In the genomic region with DNA sequence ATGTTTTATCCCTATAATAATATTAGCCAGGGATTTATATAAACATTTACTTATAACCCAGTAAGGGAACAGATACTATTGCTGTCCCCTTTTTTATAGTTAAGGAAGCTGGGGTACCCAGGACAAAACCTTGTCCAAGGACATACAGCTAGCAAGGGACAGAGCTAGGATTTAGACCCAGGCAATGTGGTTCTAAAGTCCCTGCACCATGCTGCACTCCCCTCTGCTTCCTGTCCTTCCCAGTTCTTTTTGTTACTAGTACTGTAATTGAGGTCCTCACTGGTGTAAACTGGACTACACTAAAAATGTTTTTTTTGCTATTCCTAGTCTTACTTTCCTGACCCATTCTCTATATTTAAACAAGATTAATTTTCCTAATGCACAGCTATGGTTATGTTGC, we compare ENCODE assay signal across 1 cellular context.
TF ChIP-seq lines count a peak whose summit lies in the region.

No MANE protein-coding gene starts in this region.

TF ChIP-seq in SK-N-SH, 30 proteins besides CTCF, POLR2A, EP300 and RAD21 (continued from another document):
- TF ChIP-seq, protein P1, sequence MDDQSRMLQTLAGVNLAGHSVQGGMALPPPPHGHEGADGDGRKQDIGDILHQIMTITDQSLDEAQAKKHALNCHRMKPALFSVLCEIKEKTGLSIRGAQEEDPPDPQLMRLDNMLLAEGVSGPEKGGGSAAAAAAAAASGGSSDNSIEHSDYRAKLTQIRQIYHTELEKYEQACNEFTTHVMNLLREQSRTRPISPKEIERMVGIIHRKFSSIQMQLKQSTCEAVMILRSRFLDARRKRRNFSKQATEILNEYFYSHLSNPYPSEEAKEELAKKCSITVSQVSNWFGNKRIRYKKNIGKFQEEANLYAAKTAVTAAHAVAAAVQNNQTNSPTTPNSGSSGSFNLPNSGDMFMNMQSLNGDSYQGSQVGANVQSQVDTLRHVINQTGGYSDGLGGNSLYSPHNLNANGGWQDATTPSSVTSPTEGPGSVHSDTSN (IDR thresholded peaks at IDR 0.05) = no peak
- no peak for TF ChIP-seq GATA2 (CRISPR knock-in tag; IDR thresholded peaks at IDR 0.05)
- TF ChIP-seq TEAD4 (IDR thresholded peaks at IDR 0.05; ENCODE audit: borderline replicate concordance, insufficient read depth) = no peak
- TF ChIP-seq JUND (IDR thresholded peaks at IDR 0.05) = no peak
- TF ChIP-seq, protein P2, sequence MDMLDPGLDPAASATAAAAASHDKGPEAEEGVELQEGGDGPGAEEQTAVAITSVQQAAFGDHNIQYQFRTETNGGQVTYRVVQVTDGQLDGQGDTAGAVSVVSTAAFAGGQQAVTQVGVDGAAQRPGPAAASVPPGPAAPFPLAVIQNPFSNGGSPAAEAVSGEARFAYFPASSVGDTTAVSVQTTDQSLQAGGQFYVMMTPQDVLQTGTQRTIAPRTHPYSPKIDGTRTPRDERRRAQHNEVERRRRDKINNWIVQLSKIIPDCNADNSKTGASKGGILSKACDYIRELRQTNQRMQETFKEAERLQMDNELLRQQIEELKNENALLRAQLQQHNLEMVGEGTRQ (IDR thresholded peaks at IDR 0.05; ENCODE audit: borderline replicate concordance, low read depth, low read length) = no peak
- TF ChIP-seq POLR2AphosphoS5 (IDR thresholded peaks at IDR 0.05; ENCODE audit: low read depth, low read length) = no peak
- no peak for TF ChIP-seq CHD2 (IDR thresholded peaks at IDR 0.05; ENCODE audit: low read length, partially characterized antibody)
- TF ChIP-seq SIN3A (IDR thresholded peaks at IDR 0.05; ENCODE audit: borderline replicate concordance, low read depth, low read length) = no peak
- TF ChIP-seq RFX5 (IDR thresholded peaks at IDR 0.05; ENCODE audit: low read length) = no peak
- no peak for TF ChIP-seq GABPA (IDR thresholded peaks at IDR 0.05; ENCODE audit: low read depth)
- no peak for TF ChIP-seq RCOR1 (IDR thresholded peaks at IDR 0.05; ENCODE audit: low read length)
- TF ChIP-seq FOXM1 (IDR thresholded peaks at IDR 0.05; ENCODE audit: low read depth) = no peak
- TF ChIP-seq ELF1 (IDR thresholded peaks at IDR 0.05) = no peak
